8 cellular contexts compared by ENCODE assay signal in genomic region chr22:45007946-45008852, GRCh38. TPM values are rescaled to one million over a fixed set of nuclear protein-coding genes. Genes with fewer than 3 reads are reported as not detected.
DNase-seq lines count a peak whose midpoint lies in the region; ATAC-seq and TF ChIP-seq lines count a peak whose summit lies in the region.

No MANE protein-coding gene starts in this region.

- no peaks in the 10 kb centered on the region for H3K79me2 ChIP-seq in ACC112 (ENCODE audit: control insufficient read depth, insufficient read depth, low read length, unreplicated experiment)
- no peaks in the 10 kb centered on the region for H3K79me2 ChIP-seq in mammary epithelial cell (ENCODE audit: insufficient read depth, low read length)

- peaks cover 0 to 7% of the 10 kb centered on the region in 2 donors for H3K36me3 Mint-ChIP-seq in naive B cell

- peak overlapping the region; percentile 94 for H3K4me2 ChIP-seq in mammary epithelial cell (ENCODE audit: insufficient read depth, low read depth, low read length)

- BruUV-seq in mammary epithelial cell (replicated peaks; lab: Mats Ljungman, UMichigan), result no TSS peak

- H3K27ac Mint-ChIP-seq in naive B cell, result no peak overlapping the region

- no peak overlapping the region for H3K27ac ChIP-seq in ACC112 (ENCODE audit: low read depth, low read length)
- peak overlapping the region; percentile 82 for H3K27ac ChIP-seq in HUES64 (ENCODE audit: low read depth, low read length)
- no peak overlapping the region for H3K27ac ChIP-seq in mammary epithelial cell (ENCODE audit: insufficient read depth, low read depth, low read length)

- H3K4me1 Mint-ChIP-seq in naive B cell, result peaks cover 9 to 14% (median 13%) of the 10 kb centered on the region in 3 donors

- in situ Hi-C loops in mammary epithelial cell (cut with MboI; ENCODE audit: low sequenced_read_pairs in 2 of 2), result no loop called here

- CTCF ChIA-PET in mammary epithelial cell (lab: Charles Lee; ENCODE audit: low non-redundant PET), result no interaction called here

- H3K9ac ChIP-seq in HUES64 (ENCODE audit: low read depth, low read length) (peak overlapping the region; percentile 90), mammary epithelial cell (ENCODE audit: insufficient read depth, low read length) (no peak overlapping the region)

- no peaks in the 10 kb centered on the region for H3K9me3 ChIP-seq in HUES64 (ENCODE audit: insufficient read depth, low read depth, low read length)
- peaks cover 7% of the 10 kb centered on the region for H3K9me3 ChIP-seq in mammary epithelial cell (replicated peaks; ENCODE audit: insufficient read depth, low read length)

- peaks cover 56 to 68% (median 67%) of the 10 kb centered on the region in 3 donors for H3K27me3 Mint-ChIP-seq in naive B cell

- no peak for ATAC-seq in naive B cell (ENCODE audit: low read depth in 2 of 2)
- ATAC-seq in HG03342 (IDR thresholded peaks at IDR 0.05; ENCODE audit: unreplicated experiment), result no peak
- ATAC-seq in GM21825 (IDR thresholded peaks at IDR 0.05; ENCODE audit: unreplicated experiment), result no peak

- H4K20me1 ChIP-seq in mammary epithelial cell (ENCODE audit: insufficient read depth, low read length), result no peaks in the 10 kb centered on the region

- dilution Hi-C loops in mammary epithelial cell (cut with HindIII; ENCODE audit: low sequenced_read_pairs), result no loop called here

- peak; percentile 16 for DNase-seq in mammary epithelial cell
- DNase-seq in naive B cell, result no peak
- DNase-seq in HUDEP-2 (lab: John Stamatoyannopoulos, UW; ENCODE audit: unreplicated experiment in 76 of 76), result no peak
- no peak for DNase-seq in activated CD4-positive, CD25-positive, alpha-beta regulatory T cell (lab: John Stamatoyannopoulos, UW)

- H3K36me3 ChIP-seq in ACC112 (ENCODE audit: insufficient read depth, low read length) (no peaks in the 10 kb centered on the region), HUES64 (ENCODE audit: insufficient read depth, low read length) (peaks cover 24% of the 10 kb centered on the region), mammary epithelial cell (ENCODE audit: insufficient read depth, low read length) (no peaks in the 10 kb centered on the region)

- H3K9me3 Mint-ChIP-seq in naive B cell, result peaks cover 0 to 4% (median 0%) of the 10 kb centered on the region in 7 donors

- no peak for TF ChIP-seq CTCF in mammary epithelial cell (conservative IDR thresholded peaks at IDR 0.05 in 1 of 2, IDR thresholded peaks at IDR 0.05 in 1 of 2; ENCODE audit: extremely low read depth in 1 of 2, insufficient read depth in 1 of 2, low read depth in 1 of 2, low read length in 2 of 2)

- H2AFZ ChIP-seq in ACC112 (ENCODE audit: low read length, unreplicated experiment) (no peak overlapping the region), mammary epithelial cell (ENCODE audit: low read depth, low read length) (no peak overlapping the region)

- under 1% methylated on average over 87 of the region's 87 CpGs for WGBS in HUES64
- 1% methylated on average over 10 of the region's 87 CpGs for WGBS in mammary epithelial cell (ENCODE audit: low coverage, missing lambda C conversion rate)

- H3K27me3 ChIP-seq in ACC112 (ENCODE audit: insufficient read depth, low read length) (peaks cover 77% of the 10 kb centered on the region), HUES64 (ENCODE audit: insufficient read depth, low read length) (peaks cover 16% of the 10 kb centered on the region), mammary epithelial cell (ENCODE audit: insufficient read depth, low read length) (peaks cover 34% of the 10 kb centered on the region)

- intact Hi-C loops in mammary epithelial cell (cut with micrococcal nuclease), result no loop called here

- H3K4me1 ChIP-seq in ACC112 (ENCODE audit: control insufficient read depth, insufficient read depth, low read length, unreplicated experiment) (no peaks in the 10 kb centered on the region), HUES64 (ENCODE audit: insufficient read depth, low read length) (peaks cover 20% of the 10 kb centered on the region), mammary epithelial cell (ENCODE audit: insufficient read depth, low read length) (peaks cover 13% of the 10 kb centered on the region)

- H3K4me3 ChIP-seq in ACC112 (ENCODE audit: low read depth, low read length), result peak overlapping the region; percentile 61
- H3K4me3 ChIP-seq in HUES64 (ENCODE audit: low read length), result peak overlapping the region; percentile 88
- peak overlapping the region in 2 of 3 experiments; percentile 9 to 20 for H3K4me3 ChIP-seq in mammary epithelial cell (replicated peaks in 1 of 3; ENCODE audit: insufficient read depth in 1 of 3, low read depth in 2 of 3, low read length in 3 of 3)

- peak overlapping the region in 6 of 8 donors; percentile 27 to 78 (median 44) for H3K4me3 Mint-ChIP-seq in naive B cell

RNA-seq across cellular contexts. Expression of gene PHF21B, which starts 1.6 kb away (rescaled TPM):
- 12.9 TPM for polyA plus RNA-seq in HUES64 (2013, experiment 1 of 2)
- 15.8 TPM for polyA plus RNA-seq in HUES64 (2013, experiment 2 of 2)
- under 1 TPM in 1 of 2 donors, not detected in 1; 0.26 TPM for total RNA-seq in mammary epithelial cell
- polyA plus RNA-seq in mammary epithelial cell (not detected), naive B cell (ENCODE audit: low read depth in 6 of 6) (not detected)
- polyA minus RNA-seq in mammary epithelial cell, result not detected

Comparison
In these comparisons a context has a peak if more than half of its experiments do, and no peak if none do; other contexts are left out.
1. H3K4me3 ChIP-seq: peak in every context shown above with its lines; median percentile 88 in HUES64; 61 in ACC112; 14 in mammary epithelial cell.